14 cellular contexts compared by ENCODE assay signal in the genomic region with DNA sequence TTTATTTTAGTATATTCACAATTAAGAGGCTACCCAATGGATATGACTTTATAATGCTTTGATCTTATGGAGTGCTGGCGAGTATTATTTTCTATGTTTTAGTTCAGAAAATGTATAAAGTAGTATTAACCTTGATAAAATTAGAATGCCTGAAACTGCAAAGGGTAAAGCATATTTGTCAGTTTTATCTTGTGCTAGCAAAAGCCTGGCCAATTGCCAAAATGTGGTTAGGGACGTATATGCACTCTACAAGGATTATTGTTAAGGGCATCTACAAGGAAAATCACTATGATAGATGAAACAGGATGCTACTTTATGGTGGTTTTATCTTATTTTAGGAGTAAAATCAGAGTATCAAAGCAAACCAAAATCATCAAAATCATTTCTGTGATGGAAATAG.
A peak's percentile ranks its signal among the peaks of the same experiment; 100 is the strongest.
DNase-seq lines count a peak whose midpoint lies in the region; ATAC-seq, FAIRE-seq and TF ChIP-seq lines count a peak whose summit lies in the region.
"Had no signal": no experiment of that assay in that cellular context is flagged by ENCODE, and none has a peak within 500 bp of the region (broad histone marks: within the 10 kb centered on the region; RNA-seq: fewer than 3 reads in every experiment).

No MANE protein-coding gene starts in this region.

- H3K4me3 ChIP-seq in small intestine (ENCODE audit: low read depth in 1 of 2, low read length in 2 of 2) = no peak overlapping the region

- no peaks in the 10 kb centered on the region for H3K27me3 ChIP-seq in small intestine (ENCODE audit: control insufficient read depth in 2 of 2, insufficient read depth in 2 of 2, low read length in 2 of 2)

- DNase-seq in NCI-H82 (lab: John Stamatoyannopoulos, UW) (peak; percentile 39), NCI-H82 treated with DMSO at 0.1 percent for 48 hours (lab: John Stamatoyannopoulos, UW; ENCODE audit: unreplicated experiment) (no peak), NCI-H2171 treated with DMSO at 0.1 percent for 48 hours (lab: John Stamatoyannopoulos, UW) (peak; percentile 4), astrocyte of the hippocampus (ENCODE audit: low read depth, low spot score) (peak; percentile 20), small intestine (peak; percentile 7), Calu3 (no peak), NCI-H446 treated with DMSO at 0.1 percent for 48 hours (lab: John Stamatoyannopoulos, UW) (no peak)
- DNase-seq: activated CD8-positive, alpha-beta T cell treated with anti-CD3 and anti-CD28 coated beads, Interleukin-2, amount 10 ng/mL, durations not matched to agents 7 days and 5 days; activated naive CD4-positive, alpha-beta T cell treated with Interleukin-2 at 50 U/mL for 16 hours had no signal

- no peaks in the 10 kb centered on the region for H3K27me3 Mint-ChIP-seq in Calu3 (ENCODE audit: unreplicated experiment)
- H3K27me3 Mint-ChIP-seq: central memory CD8-positive, alpha-beta T cell had no signal

- H3K4me3 Mint-ChIP-seq in Calu3 (ENCODE audit: low read depth, unreplicated experiment) = no peak overlapping the region
- H3K4me3 Mint-ChIP-seq: activated CD8-positive, alpha-beta T cell treated with anti-CD3 and anti-CD28 coated beads, Interleukin-2, amount 10 ng/mL, durations not matched to agents 7 days and 5 days; central memory CD8-positive, alpha-beta T cell; T-helper 2 cell treated with Interferon-gamma antibody and Interleukin-4, amounts not matched to agents 5 μg/mL and 100 μg/mL, for 36 hours had no signal

- CTCF ChIA-PET in Calu3 (lab: Charles Lee) = no interaction called here

- intact Hi-C loops in Calu3 (cut with micrococcal nuclease; ENCODE audit: unreplicated experiment) = no loop called here

- H3K9me3 ChIP-seq in small intestine (ENCODE audit: control insufficient read depth, low read depth) = no peaks in the 10 kb centered on the region

- H3K36me3 Mint-ChIP-seq in Calu3 (ENCODE audit: insufficient read depth, unreplicated experiment) = no peaks in the 10 kb centered on the region

- no peak overlapping the region for H3K27ac Mint-ChIP-seq in Calu3 (ENCODE audit: unreplicated experiment)
- H3K27ac Mint-ChIP-seq: activated CD8-positive, alpha-beta T cell treated with anti-CD3 and anti-CD28 coated beads, Interleukin-2, amount 10 ng/mL, durations not matched to agents 7 days and 5 days; T-helper 2 cell treated with Interferon-gamma antibody and Interleukin-4, amounts not matched to agents 5 μg/mL and 100 μg/mL, for 36 hours had no signal

- BruUV-seq in Calu3 (replicated peaks; lab: Mats Ljungman, UMichigan) = no TSS peak

- no peak for TF ChIP-seq CTCF in Calu3 (IDR thresholded peaks at IDR 0.05; ENCODE audit: unreplicated experiment)

- no peaks in the 10 kb centered on the region for H3K9me3 Mint-ChIP-seq in Calu3 (ENCODE audit: low read depth, unreplicated experiment)
- H3K9me3 Mint-ChIP-seq: central memory CD8-positive, alpha-beta T cell; T-helper 2 cell treated with Interferon-gamma antibody and Interleukin-4, amounts not matched to agents 5 μg/mL and 100 μg/mL, for 36 hours had no signal

- H3K36me3 ChIP-seq in small intestine (ENCODE audit: control insufficient read depth in 2 of 2, insufficient read depth in 2 of 2, low read length in 2 of 2) = no peaks in the 10 kb centered on the region

- no peak for ATAC-seq in GM21515 (IDR thresholded peaks at IDR 0.05; ENCODE audit: unreplicated experiment)
- ATAC-seq: activated CD8-positive, alpha-beta T cell treated with anti-CD3 and anti-CD28 coated beads, Interleukin-2, amount 10 ng/mL, durations not matched to agents 7 days and 5 days had no signal

- WGBS in small intestine, 3 donors = 46 to 57% (median 50%) methylated on average over 2 of the region's 2 CpGs

- H3K27ac ChIP-seq in small intestine (ENCODE audit: low read depth in 1 of 2, low read length in 1 of 2) = no peak overlapping the region
- H3K27ac ChIP-seq: KMS-11, parathyroid adenoma had no signal

- H3K4me1 Mint-ChIP-seq in Calu3 (ENCODE audit: low read depth, unreplicated experiment) = no peaks in the 10 kb centered on the region
- H3K4me1 Mint-ChIP-seq: central memory CD8-positive, alpha-beta T cell had no signal

- FAIRE-seq in small intestine (lab: Jason Lieb, UNC) = no peak

- H3K4me1 ChIP-seq in small intestine (ENCODE audit: control insufficient read depth in 2 of 2, insufficient read depth in 1 of 2, low read depth in 1 of 2, low read length in 1 of 2) = no peaks in the 10 kb centered on the region
- H3K4me1 ChIP-seq: parathyroid adenoma had no signal

Comparison
In these comparisons a context has a peak if more than half of its experiments do, and no peak if none do; other contexts are left out.
1. DNase-seq: peak in NCI-H82 (single experiment), NCI-H2171 treated with DMSO at 0.1 percent for 48 hours (single experiment), astrocyte of the hippocampus (single experiment) and small intestine (single experiment); none in NCI-H82 treated with DMSO at 0.1 percent for 48 hours (single experiment), Calu3 (single experiment) and NCI-H446 treated with DMSO at 0.1 percent for 48 hours (single experiment).